ENCODE assay signal across 21 cellular contexts in genomic region chr1:178294654-178295053, GRCh38.
DNase-seq lines count a peak whose midpoint lies in the region; ATAC-seq and TF ChIP-seq lines count a peak whose summit lies in the region.
"Had no signal": no experiment of that assay in that cellular context is flagged by ENCODE, and none has a peak within 500 bp of the region (broad histone marks: within the 10 kb centered on the region; RNA-seq: fewer than 3 reads in every experiment).

No MANE protein-coding gene starts in this region.

- no peaks in the 10 kb centered on the region for H3F3A ChIP-seq in Loucy (ENCODE audit: low read depth)

- TF ChIP-seq POLR2A in esophagus muscularis mucosa (IDR thresholded peaks at IDR 0.05; ENCODE audit: low read depth): no peak

- no peaks in the 10 kb centered on the region for H3K9me3 Mint-ChIP-seq in Calu3 (ENCODE audit: low read depth, unreplicated experiment)
- H3K9me3 Mint-ChIP-seq: activated B cell treated with CpG ODN at 0.5 μM for 24 hours; activated CD8-positive, alpha-beta T cell treated with anti-CD3 and anti-CD28 coated beads for 36 hours; activated T-cell treated with anti-CD3 and anti-CD28 coated beads, Interleukin-2, amount 50 U/mL, for 4 hours had no signal

- H3K36me3 Mint-ChIP-seq in Calu3 (ENCODE audit: insufficient read depth, unreplicated experiment): no peaks in the 10 kb centered on the region
- H3K36me3 Mint-ChIP-seq: activated naive CD8-positive, alpha-beta T cell had no signal

- no peaks in the 10 kb centered on the region for H3K4me1 ChIP-seq in Loucy (ENCODE audit: insufficient read depth, low read length, poor library complexity, severe bottlenecking)
- H3K4me1 ChIP-seq in neuronal stem cell (ENCODE audit: control insufficient read depth in 2 of 2, insufficient read depth in 1 of 2, low read depth in 1 of 2, low read length in 2 of 2): peaks cover 12 to 23% of the 10 kb centered on the region in 2 donors
- no peaks in the 10 kb centered on the region for H3K4me1 ChIP-seq in mesenchymal stem cell (ENCODE audit: control insufficient read depth, insufficient read depth, low read depth, low read length)
- peaks cover 0 to 3% (median 1%) of the 10 kb centered on the region in 4 donors for H3K4me1 ChIP-seq in esophagus muscularis mucosa
- H3K4me1 ChIP-seq: BLaER1, breast epithelium had no signal

- H3K4ac ChIP-seq in neuronal stem cell (ENCODE audit: low read length): no peak overlapping the region
- no peak overlapping the region for H3K4ac ChIP-seq in mesenchymal stem cell (ENCODE audit: low read depth in 1 of 2, low read length in 2 of 2)

- no CpG with 5 or more reads among the region's 1 CpG for WGBS in neuronal stem cell (ENCODE audit: extremely low coverage in 2 of 2, insufficient read length in 2 of 2, insufficient replicate concordance in 1 of 2), 2 donors
- 100% methylated on average over 1 of the region's 1 CpG for WGBS in mesenchymal stem cell
- 95% methylated on average over 1 of the region's 1 CpG for WGBS in esophagus muscularis mucosa

- H3K79me2 ChIP-seq in Loucy (ENCODE audit: insufficient read depth, low read length): no peaks in the 10 kb centered on the region
- H3K79me2 ChIP-seq: hepatocyte had no signal

- no peak for DNase-seq in Calu3
- DNase-seq in choroid plexus epithelial cell (ENCODE audit: low read depth): peak; percentile 41
- DNase-seq in neuronal stem cell (ENCODE audit: low spot score): peak; percentile 29
- DNase-seq in mesenchymal stem cell: no peak
- no peak for DNase-seq in left colon
- DNase-seq in esophagus muscularis mucosa (ENCODE audit: extremely low spot score): no peak
- DNase-seq: activated B cell treated with CpG ODN at 0.5 μM for 24 hours; activated CD8-positive, alpha-beta T cell treated with anti-CD3 and anti-CD28 coated beads for 36 hours; activated T-cell treated with anti-CD3 and anti-CD28 coated beads, Interleukin-2, amount 50 U/mL, for 4 hours; Kasumi-1; NCI-H1436 treated with DMSO at 0.1 percent for 48 hours; NCI-H446; occipital lobe; stimulated activated CD4-positive, alpha-beta T cell treated with anti-CD3 and anti-CD28 coated beads, Interleukin-4, amount 100 ng/mL, for 1 hour; T-helper 1 cell had no signal

- H3K4me3 ChIP-seq in Loucy (ENCODE audit: low read length, poor library complexity, severe bottlenecking) (no peak overlapping the region), choroid plexus epithelial cell (ENCODE audit: low read depth, low read length) (no peak overlapping the region), neuronal stem cell (ENCODE audit: low read length in 2 of 2) (no peak overlapping the region), mesenchymal stem cell (ENCODE audit: insufficient read depth in 1 of 2, low read depth in 1 of 2, low read length in 2 of 2) (no peak overlapping the region), esophagus muscularis mucosa (no peak overlapping the region)
- H3K4me3 ChIP-seq: BLaER1, breast epithelium, hepatocyte had no signal

- no peak overlapping the region for H3K4me3 Mint-ChIP-seq in Calu3 (ENCODE audit: low read depth, unreplicated experiment)
- H3K4me3 Mint-ChIP-seq: activated B cell treated with CpG ODN at 0.5 μM for 24 hours; activated CD8-positive, alpha-beta T cell treated with anti-CD3 and anti-CD28 coated beads for 36 hours; activated naive CD8-positive, alpha-beta T cell; activated T-cell treated with anti-CD3 and anti-CD28 coated beads, Interleukin-2, amount 50 U/mL, for 4 hours had no signal

- no peak overlapping the region for H3K18ac ChIP-seq in neuronal stem cell (ENCODE audit: low read length)
- H3K18ac ChIP-seq in mesenchymal stem cell (ENCODE audit: low read depth in 1 of 2, low read length in 2 of 2): no peak overlapping the region

- H3K9me3 ChIP-seq in Loucy (ENCODE audit: insufficient read depth, low read depth, low read length) (no peaks in the 10 kb centered on the region), neuronal stem cell (replicated peaks in 1 of 2; ENCODE audit: control insufficient read depth in 2 of 2, insufficient read depth in 1 of 2, low read depth in 1 of 2, low read length in 2 of 2) (no peaks in the 10 kb centered on the region), mesenchymal stem cell (ENCODE audit: control insufficient read depth, low read length) (no peaks in the 10 kb centered on the region), esophagus muscularis mucosa (no peaks in the 10 kb centered on the region)
- H3K9me3 ChIP-seq: BLaER1, breast epithelium had no signal

- H3K36me3 ChIP-seq in Loucy (ENCODE audit: insufficient read depth, low read length) (no peaks in the 10 kb centered on the region), neuronal stem cell (replicated peaks in 1 of 2; ENCODE audit: control insufficient read depth in 2 of 2, insufficient read depth in 2 of 2, low read length in 2 of 2) (peaks cover 0 to under 1% of the 10 kb centered on the region in 2 donors), mesenchymal stem cell (ENCODE audit: control insufficient read depth in 1 of 2, insufficient read depth in 2 of 2, low read depth in 1 of 2, low read length in 2 of 2) (peaks cover 0 to 18% of the 10 kb centered on the region in 2 experiments), esophagus muscularis mucosa (no peaks in the 10 kb centered on the region)
- H3K36me3 ChIP-seq: BLaER1, breast epithelium had no signal

- H2BK15ac ChIP-seq in neuronal stem cell (ENCODE audit: low read length) (no peak overlapping the region), mesenchymal stem cell (ENCODE audit: low read depth, poor library complexity, severe bottlenecking) (no peak overlapping the region)

- no peak for ATAC-seq in HG03135 (IDR thresholded peaks at IDR 0.05; ENCODE audit: unreplicated experiment)
- no peak for ATAC-seq in left colon
- ATAC-seq: activated CD8-positive, alpha-beta T cell treated with anti-CD3 and anti-CD28 coated beads for 36 hours; activated T-cell treated with anti-CD3 and anti-CD28 coated beads, Interleukin-2, amount 50 U/mL, for 4 hours had no signal

- CTCF ChIA-PET in Calu3 (lab: Charles Lee): interaction anchor here (0.6 to 1.0 kb wide), 2 partner anchors 244 to 263 kb away, joined by 3 read pairs; no protein-coding TSS in a partner anchor

- BruUV-seq in Calu3 (replicated peaks; lab: Mats Ljungman, UMichigan): no TSS peak

- H2AFZ ChIP-seq in Loucy (ENCODE audit: low read length): no peak overlapping the region
- H2AFZ ChIP-seq in neuronal stem cell (ENCODE audit: low read length): peak overlapping the region; percentile 3
- no peak overlapping the region for H2AFZ ChIP-seq in mesenchymal stem cell (ENCODE audit: low read depth, low read length)
- H2AFZ ChIP-seq: hepatocyte had no signal

- H3K23ac ChIP-seq in neuronal stem cell (ENCODE audit: low read depth, low read length, poor library complexity): no peak overlapping the region
- H3K23ac ChIP-seq in mesenchymal stem cell (ENCODE audit: low read length in 2 of 2): no peak overlapping the region

- H2BK12ac ChIP-seq in neuronal stem cell (ENCODE audit: low read length) (no peak overlapping the region), mesenchymal stem cell (ENCODE audit: low read length in 2 of 2) (no peak overlapping the region)

- no peaks in the 10 kb centered on the region for H3K27me3 Mint-ChIP-seq in Calu3 (ENCODE audit: unreplicated experiment)
- H3K27me3 Mint-ChIP-seq: activated naive CD8-positive, alpha-beta T cell had no signal

- H2BK5ac ChIP-seq in neuronal stem cell (ENCODE audit: low read length) (no peak overlapping the region), mesenchymal stem cell (ENCODE audit: low read depth, low read length, poor library complexity, severe bottlenecking) (no peak overlapping the region)

- no peak overlapping the region for H2BK120ac ChIP-seq in neuronal stem cell (ENCODE audit: low read depth, low read length)
- no peak overlapping the region for H2BK120ac ChIP-seq in mesenchymal stem cell (ENCODE audit: low read depth, low read length)

- H4K91ac ChIP-seq in neuronal stem cell (ENCODE audit: low read depth, low read length, poor library complexity): no peak overlapping the region
- H4K91ac ChIP-seq in mesenchymal stem cell (ENCODE audit: low read length): no peak overlapping the region

- H4K8ac ChIP-seq in neuronal stem cell (ENCODE audit: low read depth, low read length): no peak overlapping the region
- no peak overlapping the region for H4K8ac ChIP-seq in mesenchymal stem cell (ENCODE audit: low read length)

- peak overlapping the region; percentile 19 for H3K27ac ChIP-seq in neuronal stem cell (replicated peaks; ENCODE audit: low read length)
- no peak overlapping the region for H3K27ac ChIP-seq in mesenchymal stem cell (ENCODE audit: low read length, poor library complexity, severe bottlenecking)
- no peak overlapping the region for H3K27ac ChIP-seq in esophagus muscularis mucosa (replicated peaks in 1 of 4)
- H3K27ac ChIP-seq: BLaER1, breast epithelium, hepatocyte had no signal

- H3K9ac ChIP-seq in Loucy (ENCODE audit: low read depth, low read length, poor library complexity, severe bottlenecking): no peak overlapping the region
- H3K9ac ChIP-seq in neuronal stem cell (ENCODE audit: low read depth, low read length, poor library complexity): no peak overlapping the region
- H3K9ac ChIP-seq in mesenchymal stem cell (ENCODE audit: low read length): no peak overlapping the region
- H3K9ac ChIP-seq: BLaER1 had no signal

- no peak for TF ChIP-seq EP300 in esophagus muscularis mucosa (IDR thresholded peaks at IDR 0.05)

- TF ChIP-seq CTCF in Calu3 (IDR thresholded peaks at IDR 0.05; ENCODE audit: unreplicated experiment): peak; percentile 20
- peak; percentile 12; the same call in 1 of the 2 replicates for TF ChIP-seq CTCF in Loucy (conservative IDR thresholded peaks at IDR 0.05; ENCODE audit: low read length)
- no peak for TF ChIP-seq CTCF in choroid plexus epithelial cell (conservative IDR thresholded peaks at IDR 0.05; ENCODE audit: low read depth, low read length)
- no peak for TF ChIP-seq CTCF in esophagus muscularis mucosa (IDR thresholded peaks at IDR 0.05)

- H3K27me3 ChIP-seq in Loucy (ENCODE audit: insufficient read depth, low read length, poor library complexity, severe bottlenecking) (no peaks in the 10 kb centered on the region), neuronal stem cell (ENCODE audit: control insufficient read depth in 3 of 3, insufficient read depth in 3 of 3, low read depth in 1 of 3, low read length in 3 of 3) (no peaks in the 10 kb centered on the region), mesenchymal stem cell (ENCODE audit: control insufficient read depth in 1 of 2, insufficient read depth in 1 of 2, low read length in 2 of 2) (no peaks in the 10 kb centered on the region), esophagus muscularis mucosa (no peaks in the 10 kb centered on the region)
- H3K27me3 ChIP-seq: BLaER1, breast epithelium, hepatocyte had no signal

- H3K27ac Mint-ChIP-seq in Calu3 (ENCODE audit: unreplicated experiment): no peak overlapping the region
- H3K27ac Mint-ChIP-seq: activated B cell treated with CpG ODN at 0.5 μM for 24 hours; activated CD8-positive, alpha-beta T cell treated with anti-CD3 and anti-CD28 coated beads for 36 hours; activated naive CD8-positive, alpha-beta T cell had no signal

- H3K4me2 ChIP-seq in Loucy (ENCODE audit: low read depth, low read length, poor library complexity, severe bottlenecking): no peak overlapping the region
- no peak overlapping the region for H3K4me2 ChIP-seq in neuronal stem cell (ENCODE audit: insufficient read depth, low read length, poor library complexity, severe bottlenecking)
- H3K4me2 ChIP-seq in mesenchymal stem cell (ENCODE audit: low read length, poor library complexity, severe bottlenecking): no peak overlapping the region
- H3K4me2 ChIP-seq: BLaER1, hepatocyte had no signal

- H3K79me1 ChIP-seq in neuronal stem cell (ENCODE audit: low read depth, low read length) (peaks cover 2% of the 10 kb centered on the region), mesenchymal stem cell (replicated peaks; ENCODE audit: low read length, poor library complexity, severe bottlenecking) (peaks cover 4% of the 10 kb centered on the region)

- H2AK5ac ChIP-seq in neuronal stem cell (ENCODE audit: low read depth, low read length) (no peak overlapping the region), mesenchymal stem cell (ENCODE audit: low read length, severe bottlenecking) (no peak overlapping the region)

- H3K9me2 ChIP-seq in Loucy (replicated peaks; ENCODE audit: low read depth, low read length): no peaks in the 10 kb centered on the region

- no peaks in the 10 kb centered on the region for H4K20me1 ChIP-seq in Loucy (ENCODE audit: insufficient read depth, low read length, poor library complexity, severe bottlenecking)
- H4K20me1 ChIP-seq: BLaER1 had no signal

- no peak overlapping the region for H3K14ac ChIP-seq in neuronal stem cell (ENCODE audit: low read length)
- no peak overlapping the region for H3K14ac ChIP-seq in mesenchymal stem cell (ENCODE audit: low read length in 2 of 2)

- intact Hi-C loops in Calu3 (cut with micrococcal nuclease; ENCODE audit: unreplicated experiment): no loop called here
- intact Hi-C loops in left colon (cut with DNase I, micrococcal nuclease): no loop called here
- intact Hi-C loops in esophagus muscularis mucosa (cut with DNase I): loop anchor here (5.0 kb wide), 1 partner anchor 257 kb away; no protein-coding TSS in a partner anchor

- H3K4me1 Mint-ChIP-seq in Calu3 (ENCODE audit: low read depth, unreplicated experiment): peaks cover 2% of the 10 kb centered on the region
- H3K4me1 Mint-ChIP-seq: activated B cell treated with CpG ODN at 0.5 μM for 24 hours had no signal

Comparison
In these comparisons a context has a peak if more than half of its experiments do, and no peak if none do; other contexts are left out.
1. DNase-seq: peak in choroid plexus epithelial cell (single experiment) and neuronal stem cell (single experiment); none in Calu3 (single experiment), mesenchymal stem cell (single experiment), left colon (0 of 2) and esophagus muscularis mucosa (single experiment).
2. CTCF ChIP-seq: peak in Calu3 (single experiment) and Loucy (single experiment); none in choroid plexus epithelial cell (single experiment) and esophagus muscularis mucosa (0 of 3).